In genomic region chr1:29124366-29125236, GRCh38 we compare ENCODE assay signal across 1 cellular context.
TF ChIP-seq lines count a peak whose summit lies in the region.

No MANE protein-coding gene starts in this region.

TF ChIP-seq in K562, 482 proteins besides CTCF, POLR2A, EP300 and RAD21 (continued from another document and continues in another):
- TF ChIP-seq NELFE (IDR thresholded peaks at IDR 0.05; ENCODE audit: insufficient read depth, insufficient read length): no peak
- no peak for TF ChIP-seq BCL6 (CRISPR knock-in tag; IDR thresholded peaks at IDR 0.05)
- peak; percentile 43; the same call in 1 of the 2 replicates for TF ChIP-seq GABPB1 (CRISPR knock-in tag; IDR thresholded peaks at IDR 0.05)
- peak; percentile 70 for TF ChIP-seq HMGN3 (IDR thresholded peaks at IDR 0.05; ENCODE audit: borderline replicate concordance, extremely low read depth, insufficient read length, low read depth, low read length)
- TF ChIP-seq MEF2A (IDR thresholded peaks at IDR 0.05; ENCODE audit: control insufficient read depth, low read depth, low read length): no peak
- TF ChIP-seq DPF2 (IDR thresholded peaks at IDR 0.05): peak; percentile 3; the same call in 1 of the 2 replicates
- TF ChIP-seq MAX (CRISPR knock-in tag; IDR thresholded peaks at IDR 0.05): no peak
- TF ChIP-seq TOE1 (IDR thresholded peaks at IDR 0.05; ENCODE audit: borderline replicate concordance): 0 out of 2 replicates have a peak, but pooled peaks have one; percentile 19
- TF ChIP-seq TOE1 (CRISPR knock-in tag; IDR thresholded peaks at IDR 0.05; ENCODE audit: borderline replicate concordance, low read depth): no peak
- no peak for TF ChIP-seq ATF4 (CRISPR knock-in tag; IDR thresholded peaks at IDR 0.05)
- no peak for TF ChIP-seq ZNF407 (IDR thresholded peaks at IDR 0.05; ENCODE audit: low read depth)
- no peak for TF ChIP-seq ZNF449 (CRISPR knock-in tag; IDR thresholded peaks at IDR 0.05)
- TF ChIP-seq TRIM24 (IDR thresholded peaks at IDR 0.05): no peak
- no peak for TF ChIP-seq CREBBP (IDR thresholded peaks at IDR 0.05; ENCODE audit: low read depth, low read length)
- no peak for TF ChIP-seq ZSCAN32 (CRISPR knock-in tag; IDR thresholded peaks at IDR 0.05)
- no peak for TF ChIP-seq BDP1 (IDR thresholded peaks at IDR 0.05; ENCODE audit: insufficient read depth, insufficient read length)
- TF ChIP-seq ZNF146 (CRISPR knock-in tag; IDR thresholded peaks at IDR 0.05; ENCODE audit: unreplicated experiment): no peak
- no peak for TF ChIP-seq SMARCE1 (IDR thresholded peaks at IDR 0.05)
- TF ChIP-seq EZH2 (IDR thresholded peaks at IDR 0.05; ENCODE audit: borderline replicate concordance, low read depth, low read length): no peak
- TF ChIP-seq MNT (conservative IDR thresholded peaks at IDR 0.05): peak in 1 of 2 experiments; percentile 50; a peak in 1 of 4 replicates
- no peak for TF ChIP-seq CBFB (CRISPR knock-in tag; IDR thresholded peaks at IDR 0.05)
- no peak for TF ChIP-seq ZNF655 (CRISPR knock-in tag; IDR thresholded peaks at IDR 0.05)
- TF ChIP-seq KAT2B (IDR thresholded peaks at IDR 0.05; ENCODE audit: low read depth, low read length): no peak
- no peak for TF ChIP-seq ZBED1 (IDR thresholded peaks at IDR 0.05)
- no peak for TF ChIP-seq ZNF280A (IDR thresholded peaks at IDR 0.05; ENCODE audit: low read depth, partially characterized antibody)
- no peak for TF ChIP-seq ZBTB26 (CRISPR knock-in tag; IDR thresholded peaks at IDR 0.05)
- no peak for TF ChIP-seq USF2 (CRISPR knock-in tag; IDR thresholded peaks at IDR 0.05)
- no peak for TF ChIP-seq POLR2AphosphoS5 (IDR thresholded peaks at IDR 0.05; ENCODE audit: control insufficient read depth, insufficient read depth, low read depth, low read length)
- TF ChIP-seq TAF1 (IDR thresholded peaks at IDR 0.05; ENCODE audit: control insufficient read depth, extremely low read depth, insufficient read depth, low read length, severe bottlenecking): peak; percentile 33
- TF ChIP-seq GATAD2A (IDR thresholded peaks at IDR 0.05): peak; percentile 54
- TF ChIP-seq BCLAF1 (IDR thresholded peaks at IDR 0.05; ENCODE audit: borderline replicate concordance in 1 of 2, control insufficient read depth in 1 of 2, low read depth in 2 of 2, low read length in 1 of 2): no peak
- peak; percentile 91 for TF ChIP-seq ZFX (CRISPR knock-in tag; IDR thresholded peaks at IDR 0.05)
- no peak for TF ChIP-seq HBP1 (CRISPR knock-in tag; IDR thresholded peaks at IDR 0.05)
